ENCODE assay signal across 10 cellular contexts in the genomic region with DNA sequence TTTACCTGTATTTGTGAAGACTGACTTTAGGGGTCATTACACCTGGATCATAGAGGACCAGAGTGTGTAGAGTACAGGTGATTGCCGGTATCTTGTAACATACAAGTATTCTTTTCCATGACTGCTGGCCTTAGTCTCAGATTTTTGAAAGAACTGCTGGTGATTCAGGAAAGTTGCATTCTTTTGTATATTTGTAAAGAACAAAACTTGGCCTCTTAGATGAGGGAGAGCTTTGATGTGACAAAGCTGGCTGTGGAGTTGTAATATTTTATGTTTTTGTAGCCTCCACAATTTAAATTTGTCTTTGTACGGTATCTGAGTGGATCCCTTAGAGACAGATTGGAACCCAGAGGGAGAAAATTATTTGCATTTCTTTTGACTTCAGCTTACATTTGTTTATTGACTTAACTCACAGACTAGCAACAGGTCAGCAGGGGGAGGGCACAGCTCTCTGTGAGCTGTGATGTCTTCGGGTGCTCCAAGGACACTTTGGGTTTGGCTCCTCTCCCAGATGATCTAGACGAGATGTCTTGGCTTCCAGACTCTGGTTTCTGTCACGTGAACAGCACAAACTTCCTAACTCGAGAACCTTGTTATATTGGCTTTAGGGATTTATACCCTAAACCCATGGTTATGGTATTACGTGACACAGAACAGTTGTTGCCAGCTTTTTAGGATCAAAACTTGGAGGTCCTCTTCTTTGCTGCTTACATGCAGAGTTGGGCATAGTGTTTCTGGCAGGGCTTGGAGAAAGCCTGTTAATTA.
DNase-seq lines count a peak whose midpoint lies in the region; ATAC-seq and TF ChIP-seq lines count a peak whose summit lies in the region.
"Had no signal": no experiment of that assay in that cellular context is flagged by ENCODE, and none has a peak within 500 bp of the region (broad histone marks: within the 10 kb centered on the region; RNA-seq: fewer than 3 reads in every experiment).

No MANE protein-coding gene starts in this region.

- intact Hi-C loops in transverse colon (cut with DNase I; ENCODE audit: low total_unique reads) = loop anchor here (5.0 kb wide), 1 partner anchor 37 kb away; no protein-coding TSS in a partner anchor

- TF ChIP-seq POLR2A in transverse colon (IDR thresholded peaks at IDR 0.05) = no peak

- no peaks in the 10 kb centered on the region for H3K9me3 ChIP-seq in transverse colon

- no peaks in the 10 kb centered on the region for H3K27me3 Mint-ChIP-seq in effector memory CD8-positive, alpha-beta T cell

- H3K36me3 ChIP-seq in transverse colon = no peaks in the 10 kb centered on the region

- H3K4me3 Mint-ChIP-seq in effector memory CD8-positive, alpha-beta T cell = no peak overlapping the region
- H3K4me3 Mint-ChIP-seq: nephron progenitor cell had no signal

- no peaks in the 10 kb centered on the region for H3K9me3 Mint-ChIP-seq in effector memory CD8-positive, alpha-beta T cell
- H3K9me3 Mint-ChIP-seq: nephron progenitor cell had no signal

- DNase-seq in DMS 273 (lab: John Stamatoyannopoulos, UW; ENCODE audit: unreplicated experiment) (peak; percentile 44), DMS 273 treated with DMSO at 0.1 percent for 48 hours (lab: John Stamatoyannopoulos, UW) (no peak), astrocyte of the cerebellum (ENCODE audit: low read depth) (peak; percentile 86), kidney tubule cell (ENCODE audit: low spot score) (peak; percentile 74), transverse colon (peak; percentile 62), islet precursor cell (no peak), NCI-H2227 (lab: John Stamatoyannopoulos, UW; ENCODE audit: unreplicated experiment) (no peak)
- no peak for DNase-seq in effector memory CD8-positive, alpha-beta T cell
- DNase-seq: nephron progenitor cell had no signal

- no peak for ATAC-seq in effector memory CD8-positive, alpha-beta T cell (replicated peaks)

- no peak overlapping the region for H3K4me3 ChIP-seq in astrocyte of the cerebellum (ENCODE audit: low read depth, low read length)
- no peak overlapping the region for H3K4me3 ChIP-seq in transverse colon

- TF ChIP-seq CTCF in astrocyte of the cerebellum (IDR thresholded peaks at IDR 0.05; ENCODE audit: low read depth, low read length, missing control alignments) (no peak), transverse colon (IDR thresholded peaks at IDR 0.05) (no peak)

- no peak for TF ChIP-seq EP300 in transverse colon (IDR thresholded peaks at IDR 0.05; ENCODE audit: low read depth)

- no peak overlapping the region for H3K27ac Mint-ChIP-seq in effector memory CD8-positive, alpha-beta T cell
- H3K27ac Mint-ChIP-seq: nephron progenitor cell had no signal

- peaks cover 11 to 33% (median 21%) of the 10 kb centered on the region in 4 donors for H3K4me1 ChIP-seq in transverse colon

- H3K4me1 Mint-ChIP-seq in effector memory CD8-positive, alpha-beta T cell (ENCODE audit: low read depth in 2 of 2) = peaks cover 0 to under 1% of the 10 kb centered on the region in 2 donors

- in situ Hi-C loops in astrocyte of the cerebellum (cut with HindIII; ENCODE audit: low sequenced_read_pairs) = no loop called here
- in situ Hi-C loops in transverse colon (cut with MboI; ENCODE audit: low pct_ligation_motif_present in 1 of 4, low pct_unique_long_range_greater_than_20kb in 1 of 4, low sequenced_read_pairs in 3 of 4) = no loop called here

- WGBS in transverse colon (ENCODE audit: low coverage in 1 of 2), 2 donors = 32 to 35% methylated on average over 4 to 7 of the region's 7 CpGs

- H3K27me3 ChIP-seq in transverse colon = no peaks in the 10 kb centered on the region

- H3K36me3 Mint-ChIP-seq in effector memory CD8-positive, alpha-beta T cell (ENCODE audit: insufficient read depth) = no peaks in the 10 kb centered on the region

- peak overlapping the region; percentile 67 to 85 (median 80) for H3K27ac ChIP-seq in transverse colon
- H3K27ac ChIP-seq: 22Rv1 had no signal

Comparison
In these comparisons a context has a peak if more than half of its experiments do, and no peak if none do; other contexts are left out.
1. DNase-seq: peak in DMS 273 (single experiment), astrocyte of the cerebellum (single experiment), kidney tubule cell (single experiment) and transverse colon (single experiment); none in DMS 273 treated with DMSO at 0.1 percent for 48 hours (single experiment), islet precursor cell (single experiment), effector memory CD8-positive, alpha-beta T cell (0 of 3) and NCI-H2227 (single experiment).